Comparison of ENCODE assay signal across 25 cellular contexts in genomic region chr12:108266131-108266530, GRCh38.
"Had no signal": no experiment of that assay in that cellular context is flagged by ENCODE, and none has a peak within 500 bp of the region (broad histone marks: within the 10 kb centered on the region; RNA-seq: fewer than 3 reads in every experiment).

No MANE protein-coding gene starts in this region.

- H3K79me2 ChIP-seq: parathyroid adenoma had no signal

- H3K4me3 ChIP-seq: neural progenitor cell, ovary, psoas muscle, right lobe of liver, sigmoid colon, stomach, thoracic aorta, thyroid gland, tibial nerve, upper lobe of left lung, vagina had no signal

- H3K4me1 ChIP-seq: parathyroid adenoma, psoas muscle, right lobe of liver, sigmoid colon, stomach, thyroid gland, tibial nerve, vagina had no signal

- H3K9ac ChIP-seq: neural progenitor cell, parathyroid adenoma had no signal

- H3K4me2 ChIP-seq: neural progenitor cell had no signal

- ATAC-seq: psoas muscle; right cardiac atrium; right lobe of liver; stimulated activated effector memory CD8-positive, alpha-beta T cell treated with anti-CD3 and anti-CD28 coated beads, Interleukin-12 subunit alpha, Interleukin-12 subunit beta, amount 100 ng/mL, for 72 hours; stimulated activated naive B cell treated with anti-CD40 and anti-IgM and Interleukin-4, amounts not matched to agents 10 μg/mL and 1 μg/mL and 100 μg/mL, for 72 hours had no signal

- DNase-seq: occipital lobe; ovary; posterior cingulate gyrus; psoas muscle; right cardiac atrium; right lobe of liver; sigmoid colon; small intestine; stimulated activated CD4-positive, alpha-beta T cell treated with anti-CD3 and anti-CD28 coated beads, Interleukin-15, amount 100 ng/mL, for 24 hours; stimulated activated CD4-positive, alpha-beta T cell treated with anti-CD3 and anti-CD28 coated beads, Interleukin-2, amount 100 ng/mL, for 24 hours; stimulated activated CD4-positive, alpha-beta T cell treated with anti-CD3 and anti-CD28 coated beads, Interleukin-2, amount 100 ng/mL, for 48 hours; stimulated activated CD4-positive, alpha-beta T cell treated with anti-CD3 and anti-CD28 coated beads, Interleukin-4, amount 100 ng/mL, for 24 hours; stimulated activated naive B cell treated with anti-CD40 and anti-IgM and Interleukin-4, amounts not matched to agents 10 μg/mL and 1 μg/mL and 100 μg/mL, for 72 hours; stimulated activated naive CD4-positive, alpha-beta T cell treated with Interleukin-2 at 50 U/mL for 16 hours; stomach; thyroid gland; trophoblast cell; upper lobe of left lung had no signal

- H3K27me3 ChIP-seq: neural progenitor cell, ovary, right lobe of liver, sigmoid colon, thyroid gland, tibial nerve, upper lobe of left lung, vagina had no signal

- H3K27ac ChIP-seq: neural progenitor cell, ovary, parathyroid adenoma, psoas muscle, right lobe of liver, sigmoid colon, stomach, thoracic aorta, thyroid gland, tibial nerve, upper lobe of left lung, vagina had no signal

- FAIRE-seq: small intestine, urothelium cell line had no signal

- H3K36me3 ChIP-seq: neural progenitor cell, ovary, right lobe of liver, sigmoid colon, stomach, thoracic aorta, thyroid gland, tibial nerve, upper lobe of left lung, vagina had no signal

- H2AFZ ChIP-seq: neural progenitor cell, parathyroid adenoma had no signal

- H3K9me3 ChIP-seq: ovary, thyroid gland, vagina had no signal
